In genomic region chr14:101556566-101557320, GRCh38 we compare ENCODE assay signal across 2 cellular contexts.
TF ChIP-seq lines count a peak whose summit lies in the region.

No MANE protein-coding gene starts in this region.

TF ChIP-seq in A549, 52 proteins besides CTCF, POLR2A, EP300 and RAD21:
- TF ChIP-seq NFE2L2 (conservative IDR thresholded peaks at IDR 0.05; ENCODE audit: low read length) = no peak
- TF ChIP-seq CHD4 (IDR thresholded peaks at IDR 0.05; ENCODE audit: borderline replicate concordance) = no peak
- TF ChIP-seq POLR2AphosphoS2 (conservative IDR thresholded peaks at IDR 0.05; ENCODE audit: low read length) = no peak
- TF ChIP-seq HOXA7 (CRISPR knock-in tag; IDR thresholded peaks at IDR 0.05) = no peak
- no peak for TF ChIP-seq CBX8 (IDR thresholded peaks at IDR 0.05)
- TF ChIP-seq MAFK (IDR thresholded peaks at IDR 0.05; ENCODE audit: partially characterized antibody) = no peak
- no peak for TF ChIP-seq HEYL (CRISPR knock-in tag; IDR thresholded peaks at IDR 0.05)
- no peak for TF ChIP-seq SREBF2 (IDR thresholded peaks at IDR 0.05)
- no peak for TF ChIP-seq CBX2 (IDR thresholded peaks at IDR 0.05; ENCODE audit: borderline replicate concordance, low read depth)
- no peak for TF ChIP-seq RCOR1 (IDR thresholded peaks at IDR 0.05; ENCODE audit: low read depth, low read length)
- no peak for TF ChIP-seq REST (IDR thresholded peaks at IDR 0.05)
- TF ChIP-seq MAX (IDR thresholded peaks at IDR 0.05) = no peak
- no peak for TF ChIP-seq HMGXB4 (CRISPR knock-in tag; IDR thresholded peaks at IDR 0.05; ENCODE audit: borderline replicate concordance)
- no peak for TF ChIP-seq TFCP2L1 (CRISPR knock-in tag; IDR thresholded peaks at IDR 0.05)
- TF ChIP-seq ATOH8 (CRISPR knock-in tag; IDR thresholded peaks at IDR 0.05; ENCODE audit: low read depth) = no peak

TF ChIP-seq in HepG2, 621 proteins besides CTCF, POLR2A, EP300 and RAD21:
- TF ChIP-seq NR3C1 (CRISPR knock-in tag; IDR thresholded peaks at IDR 0.05) = no peak
- no peak for TF ChIP-seq SOX5 (CRISPR knock-in tag; IDR thresholded peaks at IDR 0.05; ENCODE audit: borderline replicate concordance)
- TF ChIP-seq KMT2A (CRISPR knock-in tag; IDR thresholded peaks at IDR 0.05) = no peak
- no peak for TF ChIP-seq CBX2 (IDR thresholded peaks at IDR 0.05; ENCODE audit: low read depth, low read length)
- TF ChIP-seq CBX2 (CRISPR knock-in tag; IDR thresholded peaks at IDR 0.05; ENCODE audit: low read depth) = no peak
- TF ChIP-seq ZNF883 (CRISPR knock-in tag; IDR thresholded peaks at IDR 0.05; ENCODE audit: not compliant biosample characterization) = no peak
- no peak for TF ChIP-seq JUN (CRISPR knock-in tag; IDR thresholded peaks at IDR 0.05)
- TF ChIP-seq LCORL (IDR thresholded peaks at IDR 0.05) = no peak
- TF ChIP-seq LCORL (CRISPR knock-in tag; IDR thresholded peaks at IDR 0.05) = no peak
- no peak for TF ChIP-seq HMG20A (CRISPR knock-in tag; IDR thresholded peaks at IDR 0.05; ENCODE audit: borderline replicate concordance)
- no peak for TF ChIP-seq ZSCAN20 (CRISPR knock-in tag; IDR thresholded peaks at IDR 0.05; ENCODE audit: borderline replicate concordance)
- TF ChIP-seq MYC (CRISPR knock-in tag; IDR thresholded peaks at IDR 0.05; ENCODE audit: borderline replicate concordance) = no peak
- TF ChIP-seq ZSCAN9 (CRISPR knock-in tag; IDR thresholded peaks at IDR 0.05; ENCODE audit: borderline replicate concordance) = no peak
- no peak for TF ChIP-seq GATA4 (IDR thresholded peaks at IDR 0.05; ENCODE audit: borderline replicate concordance, low read depth)
- TF ChIP-seq BCL3 (CRISPR knock-in tag; IDR thresholded peaks at IDR 0.05) = no peak
- TF ChIP-seq MBD4 (IDR thresholded peaks at IDR 0.05; ENCODE audit: borderline replicate concordance, low read length) = no peak
- no peak for TF ChIP-seq ARNT (IDR thresholded peaks at IDR 0.05)
- no peak for TF ChIP-seq HIVEP1 (CRISPR knock-in tag; IDR thresholded peaks at IDR 0.05)
- TF ChIP-seq TEAD3 (CRISPR knock-in tag; optimal IDR thresholded peaks at IDR 0.05; ENCODE audit: borderline replicate concordance) = no peak
